In genomic region chr17:32223703-32224102, GRCh38 we compare ENCODE assay signal across 15 cellular contexts. TPM values are rescaled to one million over a fixed set of nuclear protein-coding genes. Genes with fewer than 3 reads are reported as not detected.
DNase-seq lines count a peak whose midpoint lies in the region; ATAC-seq and TF ChIP-seq lines count a peak whose summit lies in the region.
"Had no signal": no experiment of that assay in that cellular context is flagged by ENCODE, and none has a peak within 500 bp of the region (broad histone marks: within the 10 kb centered on the region; RNA-seq: fewer than 3 reads in every experiment).

No MANE protein-coding gene starts in this region.

- H3K9me3 ChIP-seq in OCI-LY3 (ENCODE audit: insufficient read depth, low read length), result no peaks in the 10 kb centered on the region
- H3K9me3 ChIP-seq: BLaER1 treated with 17β-estradiol and CSF1 and Interleukin-3, amounts not matched to agents 10 nM and 100 nM; HAP-1 had no signal

- CTCF ChIA-PET in activated CD8-positive, alpha-beta T cell treated with anti-CD3 and anti-CD28 coated beads for 36 hours (lab: Charles Lee), result interaction anchor here (1.3 to 1.8 kb wide), 3 partner anchors 21 to 88 kb away, joined by 3 to 6 read pairs (median 3); no protein-coding TSS in a partner anchor
- CTCF ChIA-PET in activated CD8-positive, alpha-beta T cell treated with anti-CD3 and anti-CD28 coated beads, Interleukin-2, amount 10 ng/mL, durations not matched to agents 7 days and 5 days (lab: Charles Lee), result interaction anchor here (0.7 to 0.9 kb wide), 2 partner anchors 11 to 238 kb away, joined by 3 read pairs; no protein-coding TSS in a partner anchor

- peak overlapping the region; percentile 44; the same call in 1 of the 2 replicates for H3K9ac ChIP-seq in OCI-LY3 (ENCODE audit: low read length)
- H3K9ac ChIP-seq: BLaER1 treated with 17β-estradiol and CSF1 and Interleukin-3, amounts not matched to agents 10 nM and 100 nM had no signal

- no peaks in the 10 kb centered on the region for H3K79me2 ChIP-seq in OCI-LY3 (ENCODE audit: low read length)

- H3K27me3 ChIP-seq in OCI-LY3 (ENCODE audit: low read depth, low read length), result no peaks in the 10 kb centered on the region
- H3K27me3 ChIP-seq: BLaER1 treated with 17β-estradiol and CSF1 and Interleukin-3, amounts not matched to agents 10 nM and 100 nM had no signal

- no peaks in the 10 kb centered on the region for H3K27me3 Mint-ChIP-seq in activated CD8-positive, alpha-beta T cell treated with anti-CD3 and anti-CD28 coated beads for 36 hours
- H3K27me3 Mint-ChIP-seq in activated CD8-positive, alpha-beta T cell treated with anti-CD3 and anti-CD28 coated beads, Interleukin-2, amount 10 ng/mL, durations not matched to agents 7 days and 5 days (ENCODE audit: low read depth), result no peaks in the 10 kb centered on the region
- no peaks in the 10 kb centered on the region for H3K27me3 Mint-ChIP-seq in central memory CD8-positive, alpha-beta T cell
- H3K27me3 Mint-ChIP-seq: CD4-positive, CD25-positive, alpha-beta regulatory T cell had no signal

- H3K4me2 ChIP-seq in OCI-LY3 (ENCODE audit: low read length), result peak overlapping the region; percentile 70
- H3K4me2 ChIP-seq: BLaER1 treated with 17β-estradiol and CSF1 and Interleukin-3, amounts not matched to agents 10 nM and 100 nM had no signal

- peak overlapping the region; percentile 90 for H3K27ac ChIP-seq in OCI-LY3 (ENCODE audit: low read length)
- H3K27ac ChIP-seq: BLaER1 treated with 17β-estradiol and CSF1 and Interleukin-3, amounts not matched to agents 10 nM and 100 nM had no signal

- no peaks in the 10 kb centered on the region for H4K20me1 ChIP-seq in OCI-LY3 (ENCODE audit: insufficient read depth, low read length)

- peak; percentile 7 for DNase-seq in activated CD8-positive, alpha-beta T cell treated with anti-CD3 and anti-CD28 coated beads for 36 hours
- no peak for DNase-seq in activated CD8-positive, alpha-beta T cell treated with anti-CD3 and anti-CD28 coated beads, Interleukin-2, amount 10 ng/mL, durations not matched to agents 7 days and 5 days
- no peak for DNase-seq in central memory CD8-positive, alpha-beta T cell (ENCODE audit: low spot score in 2 of 2)
- no peak for DNase-seq in stimulated activated naive CD8-positive, alpha-beta T cell treated with anti-CD3 and anti-CD28 coated beads, Interleukin-15, Interleukin-2, amounts not matched to agents 100 U/mL and 50 U/mL, for 24 hours
- DNase-seq: ACHN; CD4-positive, CD25-positive, alpha-beta regulatory T cell; DMS53; GF-D8; IMR-90 had no signal

- POLR2A ChIA-PET in activated CD8-positive, alpha-beta T cell treated with anti-CD3 and anti-CD28 coated beads for 36 hours (lab: Charles Lee), result interaction anchor here (0.9 kb wide), 1 partner anchor 18 kb away, joined by 3 read pairs; no protein-coding TSS in a partner anchor
- POLR2A ChIA-PET in activated CD8-positive, alpha-beta T cell treated with anti-CD3 and anti-CD28 coated beads, Interleukin-2, amount 10 ng/mL, durations not matched to agents 7 days and 5 days (lab: Charles Lee), result no interaction called here

- H3K4me3 ChIP-seq in OCI-LY3 (ENCODE audit: low read length), result peak overlapping the region; percentile 29
- H3K4me3 ChIP-seq: BLaER1 treated with 17β-estradiol and CSF1 and Interleukin-3, amounts not matched to agents 10 nM and 100 nM; HAP-1 had no signal

- H3K27ac Mint-ChIP-seq in activated CD8-positive, alpha-beta T cell treated with anti-CD3 and anti-CD28 coated beads for 36 hours, result peak overlapping the region; percentile 38
- no peak overlapping the region for H3K27ac Mint-ChIP-seq in activated CD8-positive, alpha-beta T cell treated with anti-CD3 and anti-CD28 coated beads, Interleukin-2, amount 10 ng/mL, durations not matched to agents 7 days and 5 days
- peak overlapping the region; percentile 51 for H3K27ac Mint-ChIP-seq in central memory CD8-positive, alpha-beta T cell (ENCODE audit: low read depth)

- ATAC-seq in activated CD8-positive, alpha-beta T cell treated with anti-CD3 and anti-CD28 coated beads for 36 hours, result peak; percentile 79
- ATAC-seq in activated CD8-positive, alpha-beta T cell treated with anti-CD3 and anti-CD28 coated beads, Interleukin-2, amount 10 ng/mL, durations not matched to agents 7 days and 5 days, result no peak
- no peak for ATAC-seq in central memory CD8-positive, alpha-beta T cell (replicated peaks; ENCODE audit: extremely low read depth, poor library complexity, severe bottlenecking)
- ATAC-seq in stimulated activated naive CD8-positive, alpha-beta T cell treated with anti-CD3 and anti-CD28 coated beads, Interleukin-15, Interleukin-2, amounts not matched to agents 100 U/mL and 50 U/mL, for 24 hours, result peak; percentile 77
- no peak for ATAC-seq in HG03378 (IDR thresholded peaks at IDR 0.05; ENCODE audit: unreplicated experiment)
- ATAC-seq in HG03457 (IDR thresholded peaks at IDR 0.05; ENCODE audit: unreplicated experiment), result no peak
- ATAC-seq in HG03439 (IDR thresholded peaks at IDR 0.05; ENCODE audit: unreplicated experiment), result no peak

- H2AFZ ChIP-seq in OCI-LY3 (ENCODE audit: low read depth, low read length), result no peak overlapping the region

- no peak overlapping the region for H3K4me3 Mint-ChIP-seq in activated CD8-positive, alpha-beta T cell treated with anti-CD3 and anti-CD28 coated beads for 36 hours
- H3K4me3 Mint-ChIP-seq in activated CD8-positive, alpha-beta T cell treated with anti-CD3 and anti-CD28 coated beads, Interleukin-2, amount 10 ng/mL, durations not matched to agents 7 days and 5 days, result no peak overlapping the region
- H3K4me3 Mint-ChIP-seq in central memory CD8-positive, alpha-beta T cell, result no peak overlapping the region
- H3K4me3 Mint-ChIP-seq: CD4-positive, CD25-positive, alpha-beta regulatory T cell had no signal

- H3K9me3 Mint-ChIP-seq in activated CD8-positive, alpha-beta T cell treated with anti-CD3 and anti-CD28 coated beads for 36 hours, result no peaks in the 10 kb centered on the region
- H3K9me3 Mint-ChIP-seq in activated CD8-positive, alpha-beta T cell treated with anti-CD3 and anti-CD28 coated beads, Interleukin-2, amount 10 ng/mL, durations not matched to agents 7 days and 5 days (ENCODE audit: insufficient read depth), result no peaks in the 10 kb centered on the region
- H3K9me3 Mint-ChIP-seq in central memory CD8-positive, alpha-beta T cell, result no peaks in the 10 kb centered on the region
- H3K9me3 Mint-ChIP-seq: CD4-positive, CD25-positive, alpha-beta regulatory T cell had no signal

- H3K4me1 Mint-ChIP-seq in activated CD8-positive, alpha-beta T cell treated with anti-CD3 and anti-CD28 coated beads for 36 hours (ENCODE audit: low read depth), result peaks cover 37% of the 10 kb centered on the region
- peaks cover 6% of the 10 kb centered on the region for H3K4me1 Mint-ChIP-seq in activated CD8-positive, alpha-beta T cell treated with anti-CD3 and anti-CD28 coated beads, Interleukin-2, amount 10 ng/mL, durations not matched to agents 7 days and 5 days (ENCODE audit: low read depth)
- H3K4me1 Mint-ChIP-seq in central memory CD8-positive, alpha-beta T cell, result peaks cover 4% of the 10 kb centered on the region

- intact Hi-C loops in activated CD8-positive, alpha-beta T cell treated with anti-CD3 and anti-CD28 coated beads for 36 hours (cut with micrococcal nuclease), result no loop called here

- peaks cover 75% of the 10 kb centered on the region for H3K4me1 ChIP-seq in OCI-LY3 (ENCODE audit: low read length)
- H3K4me1 ChIP-seq: BLaER1 treated with 17β-estradiol and CSF1 and Interleukin-3, amounts not matched to agents 10 nM and 100 nM; HAP-1 had no signal

- TF ChIP-seq CTCF in activated CD8-positive, alpha-beta T cell treated with anti-CD3 and anti-CD28 coated beads for 36 hours (IDR thresholded peaks at IDR 0.05), result no peak
- TF ChIP-seq CTCF in OCI-LY3 (IDR thresholded peaks at IDR 0.05; ENCODE audit: low read depth, low read length), result no peak

- peaks cover 6% of the 10 kb centered on the region for H3K36me3 Mint-ChIP-seq in activated CD8-positive, alpha-beta T cell treated with anti-CD3 and anti-CD28 coated beads for 36 hours (ENCODE audit: low read depth)
- peaks cover 2% of the 10 kb centered on the region for H3K36me3 Mint-ChIP-seq in activated CD8-positive, alpha-beta T cell treated with anti-CD3 and anti-CD28 coated beads, Interleukin-2, amount 10 ng/mL, durations not matched to agents 7 days and 5 days (ENCODE audit: low read depth)
- peaks cover 4% of the 10 kb centered on the region for H3K36me3 Mint-ChIP-seq in central memory CD8-positive, alpha-beta T cell (ENCODE audit: insufficient read depth)

- H3K36me3 ChIP-seq in OCI-LY3 (replicated peaks; ENCODE audit: low read depth, low read length), result peaks cover 16% of the 10 kb centered on the region
- H3K36me3 ChIP-seq: HAP-1 had no signal

RNA-seq across cellular contexts. Expression of gene RHBDL3, which starts 41.9 kb away (rescaled TPM):
- total RNA-seq in activated CD8-positive, alpha-beta T cell treated with anti-CD3 and anti-CD28 coated beads for 36 hours, result under 1 TPM in 1 of 2 experiments, not detected in 1; 0.11 TPM
- total RNA-seq in activated CD8-positive, alpha-beta T cell treated with anti-CD3 and anti-CD28 coated beads, Interleukin-2, amount 10 ng/mL, durations not matched to agents 7 days and 5 days, result 1 to 10 TPM in 1 of 2 experiments, under 1 TPM in 1; 0.82 to 1.0 TPM
- total RNA-seq: CD4-positive, CD25-positive, alpha-beta regulatory T cell had no signal

Comparison
In these comparisons a context has a peak if more than half of its experiments do, and no peak if none do; other contexts are left out.
1. ATAC-seq: peak in activated CD8-positive, alpha-beta T cell treated with anti-CD3 and anti-CD28 coated beads for 36 hours (single experiment) and stimulated activated naive CD8-positive, alpha-beta T cell treated with anti-CD3 and anti-CD28 coated beads, Interleukin-15, Interleukin-2, amounts not matched to agents 100 U/mL and 50 U/mL, for 24 hours (single experiment); none in activated CD8-positive, alpha-beta T cell treated with anti-CD3 and anti-CD28 coated beads, Interleukin-2, amount 10 ng/mL, durations not matched to agents 7 days and 5 days (single experiment), central memory CD8-positive, alpha-beta T cell (single experiment), HG03378 (single experiment), HG03457 (single experiment) and HG03439 (single experiment).